In genomic region chr5:50967388-50968039, GRCh38 we compare ENCODE assay signal across 8 cellular contexts.
A peak's percentile ranks its signal among the peaks of the same experiment; 100 is the strongest.
DNase-seq lines count a peak whose midpoint lies in the region; FAIRE-seq and TF ChIP-seq lines count a peak whose summit lies in the region.

No MANE protein-coding gene starts in this region.

- CTCF ChIA-PET in Caco-2 (lab: Charles Lee) (no interaction called here), H1 (lab: Charles Lee; ENCODE audit: partially characterized antibody) (interaction anchor here (0.6 to 7.7 kb wide), 10 partner anchors 9 to 1040 kb away, joined by 4 to 113 read pairs (median 6); partner anchors contain the start of gene ISL1)

- DNase-seq in Caco-2 (no peak), NCI-H146 treated with DMSO at 0.1 percent for 48 hours (lab: John Stamatoyannopoulos, UW; ENCODE audit: unreplicated experiment) (peak; percentile 61), H1 (ENCODE audit: low read depth in 1 of 2, low spot score in 2 of 2) (peak in 1 of 2 experiments; percentile 60), substantia nigra (lab: John Stamatoyannopoulos, UW) (no peak), NCI-H446 (lab: John Stamatoyannopoulos, UW) (no peak), KBM-7 (no peak), NCI-H82 (lab: John Stamatoyannopoulos, UW) (no peak)

- no peak overlapping the region; the same call in 1 of the 2 replicates for H2BK12ac ChIP-seq in H1 (ENCODE audit: low read depth, low read length)

- no peak overlapping the region for H2BK15ac ChIP-seq in H1 (ENCODE audit: low read length)

- H3K23me2 ChIP-seq in H1 (ENCODE audit: low read depth, low read length): peaks cover 8% of the 10 kb centered on the region; the same call in 1 of the 2 replicates

- H3K9me3 ChIP-seq in Caco-2 (no peaks in the 10 kb centered on the region), H1 (ENCODE audit: insufficient read depth in 2 of 2, low read depth in 1 of 2, low read length in 1 of 2) (no peaks in the 10 kb centered on the region), neural cell (ENCODE audit: low read length) (no peaks in the 10 kb centered on the region)

- H3K79me2 ChIP-seq in H1 (ENCODE audit: control insufficient read depth in 1 of 2, insufficient read depth in 2 of 2, low read length in 2 of 2) (no peaks in the 10 kb centered on the region), neural cell (replicated peaks; ENCODE audit: insufficient read depth, low read length) (peaks cover 37% of the 10 kb centered on the region)

- no peaks in the 10 kb centered on the region for H3K4me1 Mint-ChIP-seq in Caco-2 (ENCODE audit: low read depth, unreplicated experiment)

- 4% methylated on average over 17 of the region's 22 CpGs; no CpG with 5 or more reads in 1 of the 2 experiments for WGBS in H1 (ENCODE audit: extremely low coverage in 1 of 2, insufficient coverage in 1 of 2, insufficient read length in 1 of 2, insufficient replicate concordance in 2 of 2, low coverage in 1 of 2, low lambda C conversion rate in 2 of 2, missing lambda C conversion rate in 1 of 2), 2 experiments

- TF ChIP-seq RAD21 in H1 (IDR thresholded peaks at IDR 0.05 in 1 of 2, conservative IDR thresholded peaks at IDR 0.05 in 1 of 2; ENCODE audit: low read depth in 2 of 2, low read length in 2 of 2): no peak
- TF ChIP-seq RAD21 in neural cell (conservative IDR thresholded peaks at IDR 0.05): no peak

- no peaks in the 10 kb centered on the region for H3K9me2 ChIP-seq in neural cell (ENCODE audit: insufficient read depth, low read length)

- in situ Hi-C loops in KBM-7 (cut with MboI; ENCODE audit: low pct_unique_long_range_greater_than_20kb, low sequenced_read_pairs): loop anchor here (25.0 kb wide), 1 partner anchor 1045 kb away; no protein-coding TSS in a partner anchor

- TF ChIP-seq EP300 in H1 (IDR thresholded peaks at IDR 0.05; ENCODE audit: borderline replicate concordance in 1 of 2, low read depth in 2 of 2, low read length in 2 of 2) (no peak), neural cell (conservative IDR thresholded peaks at IDR 0.05; ENCODE audit: poor library complexity, severe bottlenecking) (no peak)

- H3F3A ChIP-seq in neural cell (ENCODE audit: insufficient read depth, low read length, poor library complexity, severe bottlenecking): no peaks in the 10 kb centered on the region

- H3K9me3 Mint-ChIP-seq in Caco-2 (ENCODE audit: unreplicated experiment): no peaks in the 10 kb centered on the region

- no peak overlapping the region for H2AK5ac ChIP-seq in H1 (ENCODE audit: low read depth, low read length)

- H3K36me3 Mint-ChIP-seq in Caco-2 (ENCODE audit: insufficient read depth, unreplicated experiment): no peaks in the 10 kb centered on the region

- no peak overlapping the region for H3K23ac ChIP-seq in H1 (ENCODE audit: insufficient read length)

- no peak for TF ChIP-seq POLR2A in H1 (IDR thresholded peaks at IDR 0.05; ENCODE audit: control extremely low read depth in 1 of 2, low read depth in 2 of 2, low read length in 2 of 2)

- BruUV-seq in Caco-2 (replicated peaks; lab: Mats Ljungman, UMichigan): no TSS peak

- no peak overlapping the region for H4K8ac ChIP-seq in H1 (ENCODE audit: extremely low read depth, insufficient read depth, low read length)

- H4K5ac ChIP-seq in H1 (ENCODE audit: insufficient read length, low read depth, low read length): no peak overlapping the region

- TF ChIP-seq CTCF in Caco-2 (IDR thresholded peaks at IDR 0.05; ENCODE audit: insufficient read depth in 1 of 2, low read depth in 1 of 2, low read length in 1 of 2, severe bottlenecking in 1 of 2, unreplicated experiment in 1 of 2): no peak
- TF ChIP-seq CTCF in H1 (IDR thresholded peaks at IDR 0.05; ENCODE audit: control extremely low read depth in 1 of 3, insufficient read depth in 1 of 3, low read depth in 1 of 3, low read length in 3 of 3): no peak
- no peak for TF ChIP-seq CTCF in neural cell (IDR thresholded peaks at IDR 0.05; ENCODE audit: poor library complexity, severe bottlenecking)

- no peak overlapping the region for H3K18ac ChIP-seq in H1 (ENCODE audit: extremely low read depth, low read length)

- H3K14ac ChIP-seq in H1 (ENCODE audit: insufficient read length): no peak overlapping the region

- H3K79me1 ChIP-seq in H1 (ENCODE audit: low read depth, low read length): no peaks in the 10 kb centered on the region

- H3K27ac Mint-ChIP-seq in Caco-2 (ENCODE audit: unreplicated experiment): no peak overlapping the region

- H3K56ac ChIP-seq in H1 (replicated peaks; ENCODE audit: insufficient read length, low read depth, low read length): no peak overlapping the region

- no peak overlapping the region for H2BK5ac ChIP-seq in H1 (ENCODE audit: low read depth, low read length)

- H3K36me3 ChIP-seq in Caco-2 (ENCODE audit: control insufficient read depth, insufficient read depth, low read length) (no peaks in the 10 kb centered on the region), H1 (ENCODE audit: control insufficient read depth in 2 of 4, insufficient read depth in 4 of 4, low read length in 3 of 4) (no peaks in the 10 kb centered on the region), neural cell (ENCODE audit: insufficient read depth, low read length) (no peaks in the 10 kb centered on the region)

- no peak overlapping the region for H2BK120ac ChIP-seq in H1 (replicated peaks; ENCODE audit: low read depth, low read length)

- H3K4me3 ChIP-seq in Caco-2 (ENCODE audit: low read depth, low read length): no peak overlapping the region
- H3K4me3 ChIP-seq in H1 (ENCODE audit: extremely low read depth in 1 of 4, insufficient read depth in 2 of 4, low read depth in 3 of 4, low read length in 4 of 4): peak overlapping the region; percentile 7 to 74 (median 32); a peak in 5 of 8 replicates
- H3K4me3 ChIP-seq in neural cell (ENCODE audit: low read length): peak overlapping the region; percentile 66

- H3K9ac ChIP-seq in H1 (replicated peaks in 1 of 4; ENCODE audit: extremely low read depth in 1 of 4, low read depth in 3 of 4, low read length in 3 of 4): no peak overlapping the region
- peak overlapping the region; percentile 68 for H3K9ac ChIP-seq in neural cell (ENCODE audit: low read length)

- peak overlapping the region; percentile 72 to 80 for H3K4me2 ChIP-seq in H1 (ENCODE audit: insufficient read depth in 1 of 2, low read depth in 2 of 2, low read length in 2 of 2)
- H3K4me2 ChIP-seq in neural cell (ENCODE audit: low read length): peak overlapping the region; percentile 81

- H3K27ac ChIP-seq in H1 (ENCODE audit: low read depth, low read length) (no peak overlapping the region), neural cell (ENCODE audit: low read length) (peak overlapping the region; percentile 78), substantia nigra (ENCODE audit: low read depth, low read length, poor library complexity, severe bottlenecking) (no peak overlapping the region)

- POLR2A ChIA-PET in Caco-2 (lab: Charles Lee) (no interaction called here), H1 (lab: Charles Lee; ENCODE audit: partially characterized antibody) (interaction anchor here (1.0 to 2.5 kb wide), 2 partner anchors 420 to 423 kb away, joined by 4 to 8 read pairs; no protein-coding TSS in a partner anchor)

- H3K27me3 Mint-ChIP-seq in Caco-2 (ENCODE audit: insufficient read depth, unreplicated experiment): peaks cover 6% of the 10 kb centered on the region

- peak overlapping the region; percentile 23 for H3K4me3 Mint-ChIP-seq in Caco-2 (ENCODE audit: unreplicated experiment)

- H3K4me1 ChIP-seq in Caco-2 (no peaks in the 10 kb centered on the region), H1 (replicated peaks in 1 of 4; ENCODE audit: control insufficient read depth in 3 of 4, insufficient read depth in 4 of 4, low read length in 3 of 4) (peaks cover 3 to 26% (median 10%) of the 10 kb centered on the region in 4 experiments; a peak in 6 of 7 replicates)

- H4K91ac ChIP-seq in H1 (replicated peaks; ENCODE audit: insufficient read length, low read length): no peak overlapping the region

- intact Hi-C loops in Caco-2 (cut with micrococcal nuclease; ENCODE audit: unreplicated experiment): loop anchor here (10.0 kb wide), 2 partner anchors 167 to 717 kb away; no protein-coding TSS in a partner anchor

- H4K20me1 ChIP-seq in H1 (replicated peaks in 1 of 2; ENCODE audit: control insufficient read depth in 1 of 2, insufficient read depth in 2 of 2, low read length in 2 of 2): peaks cover 2 to 3% of the 10 kb centered on the region in 2 experiments
- H4K20me1 ChIP-seq in neural cell (ENCODE audit: insufficient read depth): no peaks in the 10 kb centered on the region

- FAIRE-seq in H1 (lab: Jason Lieb, UNC): no peak

- no peak overlapping the region for H2BK20ac ChIP-seq in H1 (ENCODE audit: low read length)

- no peak overlapping the region for H3K4ac ChIP-seq in H1 (replicated peaks; ENCODE audit: insufficient read length, low read depth, low read length)

- H3K27me3 ChIP-seq in Caco-2 (replicated peaks; ENCODE audit: control insufficient read depth, insufficient read depth, low read length): no peaks in the 10 kb centered on the region
- peaks cover 50 to 86% (median 73%) of the 10 kb centered on the region in 4 experiments for H3K27me3 ChIP-seq in H1 (replicated peaks in 1 of 4; ENCODE audit: control insufficient read depth in 3 of 4, extremely low read depth in 1 of 4, insufficient read depth in 3 of 4, low read length in 3 of 4)
- peaks cover 12% of the 10 kb centered on the region for H3K27me3 ChIP-seq in neural cell (ENCODE audit: insufficient read depth, low read depth, low read length)

- no peak overlapping the region for H2AFZ ChIP-seq in H1 (ENCODE audit: low read length)
- H2AFZ ChIP-seq in neural cell (ENCODE audit: low read depth, low read length): no peak overlapping the region

TF ChIP-seq in H1, 55 proteins besides CTCF, POLR2A, EP300 and RAD21 (continues in another document):
- TF ChIP-seq SP4 (IDR thresholded peaks at IDR 0.05; ENCODE audit: low read length) (no peak), SAP30 (IDR thresholded peaks at IDR 0.05; ENCODE audit: insufficient read depth, insufficient replicate concordance, low read length) (no peak), GABPA (IDR thresholded peaks at IDR 0.05; ENCODE audit: borderline replicate concordance, insufficient read depth, low read length) (no peak), SIX5 (IDR thresholded peaks at IDR 0.05; ENCODE audit: low read depth, low read length) (no peak), TBP (IDR thresholded peaks at IDR 0.05; ENCODE audit: low read depth, low read length) (no peak), SUZ12 (IDR thresholded peaks at IDR 0.05; ENCODE audit: low read length) (peak; percentile 75)

TF ChIP-seq in neural cell, 6 proteins besides CTCF, POLR2A, EP300 and RAD21 (continues in another document):
- TF ChIP-seq EZH2 (IDR thresholded peaks at IDR 0.05; ENCODE audit: borderline replicate concordance, insufficient read depth, low read length, poor library complexity, severe bottlenecking) (no peak), MXI1 (conservative IDR thresholded peaks at IDR 0.05; ENCODE audit: poor library complexity, severe bottlenecking) (no peak), POLR2AphosphoS5 (IDR thresholded peaks at IDR 0.05) (peak; percentile 17), TAF1 (IDR thresholded peaks at IDR 0.05; ENCODE audit: low read depth) (no peak), SMC3 (conservative IDR thresholded peaks at IDR 0.05; ENCODE audit: poor library complexity) (no peak)
